21 cellular contexts compared by ENCODE assay signal in the genomic region with DNA sequence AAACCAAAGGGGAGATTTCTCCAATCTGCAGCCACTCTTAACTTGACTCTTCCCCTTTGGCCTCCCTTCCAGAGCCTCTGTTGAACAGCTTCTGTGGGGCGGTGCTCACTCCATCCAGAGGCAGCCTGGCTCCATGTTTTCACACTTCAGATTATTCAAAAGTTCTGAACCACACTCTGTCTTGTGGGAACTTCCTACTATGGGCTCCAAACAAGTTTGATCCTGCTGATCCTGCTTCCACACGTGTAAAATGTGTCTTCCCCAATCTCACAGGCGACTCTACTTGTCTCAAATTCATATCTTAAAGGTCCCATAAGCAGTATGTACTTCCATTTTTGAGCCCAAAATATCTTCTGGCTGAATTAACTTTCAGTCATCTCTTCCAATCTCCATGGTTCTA.
DNase-seq lines count a peak whose midpoint lies in the region; ATAC-seq and TF ChIP-seq lines count a peak whose summit lies in the region.
"Had no signal": no experiment of that assay in that cellular context is flagged by ENCODE, and none has a peak within 500 bp of the region (broad histone marks: within the 10 kb centered on the region; RNA-seq: fewer than 3 reads in every experiment).

No MANE protein-coding gene starts in this region.

- H3K9me2 ChIP-seq in PC-9 (ENCODE audit: insufficient read depth): no peaks in the 10 kb centered on the region

- H3K27me3 ChIP-seq in PC-9 (ENCODE audit: insufficient read depth, low read depth): no peaks in the 10 kb centered on the region
- H3K27me3 ChIP-seq in dorsolateral prefrontal cortex: peaks cover 0 to 3% (median 0%) of the 10 kb centered on the region in 45 donors
- H3K27me3 ChIP-seq: gastrocnemius medialis had no signal

- intact Hi-C loops in natural killer cell (cut with micrococcal nuclease) (no loop called here), PC-9 (cut with micrococcal nuclease; ENCODE audit: unreplicated experiment) (no loop called here), dorsolateral prefrontal cortex (cut with DNase I) (no loop called here)

- H3K79me2 ChIP-seq in PC-9 (ENCODE audit: low read depth): no peaks in the 10 kb centered on the region

- TF ChIP-seq CTCF in natural killer cell (IDR thresholded peaks at IDR 0.05): no peak
- TF ChIP-seq CTCF in PC-9 (conservative IDR thresholded peaks at IDR 0.05): no peak
- TF ChIP-seq CTCF in dorsolateral prefrontal cortex (IDR thresholded peaks at IDR 0.05 in 54 of 56, conservative IDR thresholded peaks at IDR 0.05 in 2 of 56; ENCODE audit: low read depth in 1 of 56, partially characterized antibody in 56 of 56): no peak

- H3K4me3 Mint-ChIP-seq in natural killer cell treated with Interleukin-12 subunit alpha and Interleukin-12 subunit beta and Interleukin-15 and Interleukin-18, amount 100 ng/mL, for 72 hours: peak overlapping the region; percentile 21
- H3K4me3 Mint-ChIP-seq in natural killer cell (no peak overlapping the region), immature natural killer cell (peak overlapping the region in 3 of 5 donors; percentile 19 to 42 (median 33))

- H3K4me1 ChIP-seq in PC-9 (replicated peaks; ENCODE audit: insufficient read depth): peaks cover 71% of the 10 kb centered on the region

- CTCF ChIA-PET in PC-9 (lab: Charles Lee): no interaction called here

- H3K36me3 Mint-ChIP-seq in natural killer cell treated with Interleukin-12 subunit alpha and Interleukin-12 subunit beta and Interleukin-15 and Interleukin-18, amount 100 ng/mL, for 72 hours: peaks cover 22% of the 10 kb centered on the region
- H3K36me3 Mint-ChIP-seq in natural killer cell: peaks cover 15% of the 10 kb centered on the region
- peaks cover 4 to 8% (median 5%) of the 10 kb centered on the region in 3 donors for H3K36me3 Mint-ChIP-seq in immature natural killer cell

- H3K4me1 Mint-ChIP-seq in natural killer cell treated with Interleukin-12 subunit alpha and Interleukin-12 subunit beta and Interleukin-15 and Interleukin-18, amount 100 ng/mL, for 72 hours (ENCODE audit: low read depth in 2 of 2): peaks cover 50 to 68% of the 10 kb centered on the region in 2 donors
- peaks cover 44 to 49% of the 10 kb centered on the region in 2 donors for H3K4me1 Mint-ChIP-seq in natural killer cell
- H3K4me1 Mint-ChIP-seq in immature natural killer cell: peaks cover 57 to 72% of the 10 kb centered on the region in 2 donors

- BruUV-seq in PC-9 (replicated peaks; lab: Mats Ljungman, UMichigan): no TSS peak

- no peak for ATAC-seq in natural killer cell treated with Interleukin-12 subunit alpha and Interleukin-12 subunit beta and Interleukin-15 and Interleukin-18, amount 100 ng/mL, for 72 hours
- no peak for ATAC-seq in natural killer cell
- no peak for ATAC-seq in HG02678 (IDR thresholded peaks at IDR 0.05; ENCODE audit: unreplicated experiment)
- no peak for ATAC-seq in HG03457 (IDR thresholded peaks at IDR 0.05; ENCODE audit: unreplicated experiment)
- ATAC-seq: gastrocnemius medialis, K562, left colon had no signal

- no peaks in the 10 kb centered on the region for H3K27me3 Mint-ChIP-seq in natural killer cell treated with Interleukin-12 subunit alpha and Interleukin-12 subunit beta and Interleukin-15 and Interleukin-18, amount 100 ng/mL, for 72 hours
- H3K27me3 Mint-ChIP-seq in natural killer cell (ENCODE audit: low read depth in 2 of 2) (no peaks in the 10 kb centered on the region), immature natural killer cell (ENCODE audit: low read depth in 3 of 3) (peaks cover 4 to 11% (median 7%) of the 10 kb centered on the region in 3 donors)

- no peak for DNase-seq in natural killer cell treated with Interleukin-12 subunit alpha and Interleukin-12 subunit beta and Interleukin-15 and Interleukin-18, amount 100 ng/mL, for 72 hours (ENCODE audit: low spot score)
- DNase-seq in natural killer cell (no peak), PC-9 (no peak), immature natural killer cell (no peak), dorsolateral prefrontal cortex (no peak)
- DNase-seq: activated CD4-positive, CD25-positive, alpha-beta regulatory T cell treated with anti-CD3 and anti-CD28 coated beads, Interleukin-2, amount 50 U/mL, for 72 hours; Calu3; H7; left colon; NCI-H1105 treated with DMSO at 0.1 percent for 48 hours; NCI-H2107; NCI-H526 treated with DMSO at 0.1 percent for 48 hours; nucleus accumbens; SIG-M5; stimulated activated naive CD4-positive, alpha-beta T cell treated with Interleukin-2 at 50 U/mL for 16 hours had no signal

- H3K9me3 Mint-ChIP-seq in natural killer cell treated with Interleukin-12 subunit alpha and Interleukin-12 subunit beta and Interleukin-15 and Interleukin-18, amount 100 ng/mL, for 72 hours: peaks cover 16% of the 10 kb centered on the region
- H3K9me3 Mint-ChIP-seq in natural killer cell: peaks cover 0 to 5% of the 10 kb centered on the region in 2 donors
- H3K9me3 Mint-ChIP-seq in immature natural killer cell: peaks cover 0 to 12% (median 6%) of the 10 kb centered on the region in 6 donors

- POLR2A ChIA-PET in PC-9 (lab: Charles Lee; ENCODE audit: unreplicated experiment): no interaction called here

- 0 out of 2 replicates have a peak, but pooled peaks cover 7% of the 10 kb centered on the region for H3K36me3 ChIP-seq in PC-9 (ENCODE audit: low read depth)
- H3K36me3 ChIP-seq: gastrocnemius medialis had no signal

- H4K20me1 ChIP-seq in PC-9 (ENCODE audit: insufficient read depth): no peaks in the 10 kb centered on the region

- H3K4me3 ChIP-seq in PC-9 (no peak overlapping the region), dorsolateral prefrontal cortex (no peak overlapping the region)
- H3K4me3 ChIP-seq: coronary artery, gastrocnemius medialis, K562 had no signal

- peak overlapping the region; percentile 69 to 99 for H3K27ac Mint-ChIP-seq in natural killer cell treated with Interleukin-12 subunit alpha and Interleukin-12 subunit beta and Interleukin-15 and Interleukin-18, amount 100 ng/mL, for 72 hours
- H3K27ac Mint-ChIP-seq in natural killer cell: peak overlapping the region in 1 of 2 donors; percentile 69
- H3K27ac Mint-ChIP-seq in immature natural killer cell: peak overlapping the region; percentile 23 to 83 (median 44)

- 0 out of 2 replicates have a peak overlapping the region, but pooled peaks have one; percentile 60 for H3K27ac ChIP-seq in PC-9
- no peak overlapping the region for H3K27ac ChIP-seq in dorsolateral prefrontal cortex
- H3K27ac ChIP-seq: coronary artery, epithelial cell of prostate had no signal

- no peak overlapping the region; the same call in 1 of the 2 replicates for H2AFZ ChIP-seq in PC-9

- H3K9me3 ChIP-seq in PC-9 (ENCODE audit: insufficient read depth, low read depth): peaks cover 25% of the 10 kb centered on the region
- H3K9me3 ChIP-seq: gastrocnemius medialis had no signal

- H3F3A ChIP-seq in PC-9 (ENCODE audit: insufficient read depth, low read depth): peaks cover 27% of the 10 kb centered on the region; the same call in 1 of the 2 replicates

- H3K4me2 ChIP-seq in PC-9: no peak overlapping the region
